Comparison of ENCODE assay signal across 9 cellular contexts in the genomic region with DNA sequence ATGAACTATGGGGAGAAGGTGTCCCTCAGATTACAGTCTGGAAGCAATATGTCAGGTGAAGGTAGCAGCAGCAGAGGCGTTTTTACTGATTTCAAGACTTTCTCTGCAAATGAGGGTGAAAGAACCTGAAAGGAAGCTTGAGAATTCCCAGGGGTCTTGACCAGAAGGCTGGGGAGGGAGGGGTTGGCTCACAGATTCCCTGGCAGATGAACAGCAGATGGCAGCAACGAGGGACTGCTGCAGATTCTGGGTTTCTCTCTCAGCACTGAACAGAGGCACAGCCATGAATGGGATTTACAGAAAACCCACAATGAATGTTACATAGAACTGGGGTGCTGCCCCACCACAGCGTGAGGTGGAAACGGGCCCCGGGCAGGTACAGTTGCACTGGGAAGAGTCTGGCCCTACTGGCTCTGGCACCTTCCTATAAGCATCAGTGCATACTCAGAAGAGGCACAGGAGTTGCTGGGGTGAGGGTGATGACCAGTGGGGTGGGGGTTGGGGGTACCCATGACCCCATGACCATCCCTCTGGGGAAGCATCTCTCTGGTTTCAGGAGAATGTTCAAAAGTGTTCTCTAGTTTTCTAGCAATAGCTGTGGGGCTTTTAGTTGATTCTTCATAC.
DNase-seq lines count a peak whose midpoint lies in the region; ATAC-seq and TF ChIP-seq lines count a peak whose summit lies in the region.
"Had no signal": no experiment of that assay in that cellular context is flagged by ENCODE, and none has a peak within 500 bp of the region (broad histone marks: within the 10 kb centered on the region; RNA-seq: fewer than 3 reads in every experiment).

No MANE protein-coding gene starts in this region.

- no peaks in the 10 kb centered on the region for H3K27me3 ChIP-seq in suprapubic skin

- TF ChIP-seq EP300 in suprapubic skin (IDR thresholded peaks at IDR 0.05), result no peak

- no peaks in the 10 kb centered on the region for H3K36me3 ChIP-seq in suprapubic skin

- DNase-seq in activated CD4-positive, alpha-beta T cell treated with anti-CD3 and anti-CD28 coated beads for 36 hours, result peak; percentile 13
- no peak for DNase-seq in activated CD4-positive, alpha-beta T cell treated with anti-CD3 and anti-CD28 coated beads for 4 hours
- DNase-seq in cerebellar cortex (ENCODE audit: low spot score) (peak; percentile 3), type B pancreatic cell (ENCODE audit: extremely low spot score, unreplicated experiment) (no peak), NCI-H2196 treated with DMSO at 0.1 percent for 48 hours (lab: John Stamatoyannopoulos, UW; ENCODE audit: unreplicated experiment) (no peak), GOT3 (lab: John Stamatoyannopoulos, UW) (no peak), suprapubic skin (ENCODE audit: low spot score in 2 of 2) (no peak)

- WGBS in suprapubic skin, result 15% methylated on average over 2 of the region's 5 CpGs

- no peak overlapping the region for H3K4me3 Mint-ChIP-seq in activated CD4-positive, alpha-beta T cell treated with anti-CD3 and anti-CD28 coated beads for 36 hours
- no peak overlapping the region for H3K4me3 Mint-ChIP-seq in type B pancreatic cell
- H3K4me3 Mint-ChIP-seq: B cell had no signal

- no peak overlapping the region for H3K4me3 ChIP-seq in suprapubic skin

- H3K4me1 ChIP-seq in suprapubic skin, result no peaks in the 10 kb centered on the region

- no peak overlapping the region for H3K27ac ChIP-seq in suprapubic skin

- H3K9me3 ChIP-seq in suprapubic skin, result no peaks in the 10 kb centered on the region

- no peak overlapping the region for H3K27ac Mint-ChIP-seq in activated CD4-positive, alpha-beta T cell treated with anti-CD3 and anti-CD28 coated beads for 36 hours
- H3K27ac Mint-ChIP-seq in type B pancreatic cell, result no peak overlapping the region
- H3K27ac Mint-ChIP-seq: B cell had no signal

- POLR2A ChIA-PET in activated CD4-positive, alpha-beta T cell treated with anti-CD3 and anti-CD28 coated beads for 36 hours (lab: Charles Lee), result interaction anchor here (0.6 kb wide), 1 partner anchor 155 kb away, joined by 3 read pairs; no protein-coding TSS in a partner anchor

- TF ChIP-seq CTCF in type B pancreatic cell (conservative IDR thresholded peaks at IDR 0.05) (peak; percentile 69), suprapubic skin (IDR thresholded peaks at IDR 0.05) (peak in 1 of 2 donors; percentile 17)

- no peak for TF ChIP-seq POLR2A in suprapubic skin (IDR thresholded peaks at IDR 0.05)

- CTCF ChIA-PET in activated CD4-positive, alpha-beta T cell treated with anti-CD3 and anti-CD28 coated beads for 36 hours (lab: Charles Lee), result no interaction called here

- no peaks in the 10 kb centered on the region for H3K36me3 Mint-ChIP-seq in activated CD4-positive, alpha-beta T cell treated with anti-CD3 and anti-CD28 coated beads for 36 hours (ENCODE audit: low read depth)
- no peaks in the 10 kb centered on the region for H3K36me3 Mint-ChIP-seq in type B pancreatic cell

- H3K9me3 Mint-ChIP-seq in activated CD4-positive, alpha-beta T cell treated with anti-CD3 and anti-CD28 coated beads for 36 hours (ENCODE audit: low read depth), result no peaks in the 10 kb centered on the region
- H3K9me3 Mint-ChIP-seq in type B pancreatic cell, result no peaks in the 10 kb centered on the region

- peaks cover 10% of the 10 kb centered on the region for H3K27me3 Mint-ChIP-seq in activated CD4-positive, alpha-beta T cell treated with anti-CD3 and anti-CD28 coated beads for 36 hours
- H3K27me3 Mint-ChIP-seq in type B pancreatic cell, result no peaks in the 10 kb centered on the region
- H3K27me3 Mint-ChIP-seq: B cell had no signal

- intact Hi-C loops in activated CD4-positive, alpha-beta T cell treated with anti-CD3 and anti-CD28 coated beads for 36 hours (cut with DNase I, micrococcal nuclease), result no loop called here

- H3K4me1 Mint-ChIP-seq in activated CD4-positive, alpha-beta T cell treated with anti-CD3 and anti-CD28 coated beads for 36 hours, result no peaks in the 10 kb centered on the region
- no peaks in the 10 kb centered on the region for H3K4me1 Mint-ChIP-seq in type B pancreatic cell (ENCODE audit: unreplicated experiment)
- H3K4me1 Mint-ChIP-seq: B cell had no signal

- no peak for ATAC-seq in activated CD4-positive, alpha-beta T cell treated with anti-CD3 and anti-CD28 coated beads for 36 hours
- peak; percentile 62 for ATAC-seq in HG03439 (IDR thresholded peaks at IDR 0.05; ENCODE audit: unreplicated experiment)

Comparison
In these comparisons a context has a peak if more than half of its experiments do, and no peak if none do; other contexts are left out.
1. DNase-seq: peak in activated CD4-positive, alpha-beta T cell treated with anti-CD3 and anti-CD28 coated beads for 36 hours (single experiment) and cerebellar cortex (single experiment); none in activated CD4-positive, alpha-beta T cell treated with anti-CD3 and anti-CD28 coated beads for 4 hours (0 of 2), type B pancreatic cell (single experiment), NCI-H2196 treated with DMSO at 0.1 percent for 48 hours (single experiment), GOT3 (single experiment) and suprapubic skin (0 of 2).